In the genomic region with DNA sequence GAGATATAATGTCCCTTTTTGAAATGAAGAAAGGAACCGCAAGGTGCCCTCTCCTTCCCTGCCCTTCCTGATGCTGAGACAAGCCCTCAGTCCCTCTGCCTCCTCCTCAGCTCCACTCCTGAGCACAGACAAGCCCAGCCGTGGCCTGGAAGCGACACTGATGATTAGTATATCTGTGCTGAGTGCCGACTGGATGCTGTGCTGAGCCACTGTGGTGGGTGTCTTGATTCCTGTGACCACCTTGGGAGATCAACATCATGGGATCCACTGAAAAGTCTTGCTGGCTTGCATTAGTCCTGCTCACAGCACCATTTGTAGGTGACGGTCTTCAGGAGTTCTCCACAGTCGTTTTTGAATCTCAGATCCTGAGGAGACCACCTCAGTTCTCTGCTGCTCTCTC, we compare ENCODE assay signal across 33 cellular contexts. TPM values are rescaled to one million over a fixed set of nuclear protein-coding genes. Genes with fewer than 3 reads are reported as not detected.
"Had no signal": no experiment of that assay in that cellular context is flagged by ENCODE, and none has a peak within 500 bp of the region (broad histone marks: within the 10 kb centered on the region; RNA-seq: fewer than 3 reads in every experiment).

No MANE protein-coding gene starts in this region.

- H3K4me3 ChIP-seq: pancreas, prostate gland, right lobe of liver, skin epidermis, smooth muscle cell, spleen, suprapubic skin, testis, tibial artery, transverse colon, upper lobe of right lung, uterus had no signal

- H3K27ac Mint-ChIP-seq: natural killer cell treated with Interleukin-12 subunit alpha and Interleukin-12 subunit beta and Interleukin-15 and Interleukin-18, amount 100 ng/mL, for 72 hours; nephron progenitor cell; stimulated activated memory B cell treated with anti-CD40 and anti-IgM and Interleukin-4, amounts not matched to agents 10 μg/mL and 1 μg/mL and 100 μg/mL, for 72 hours; stimulated activated naive CD8-positive, alpha-beta T cell treated with anti-CD3 and anti-CD28 coated beads, Interleukin-15, amount 100 ng/mL, for 72 hours; type B pancreatic cell had no signal

- DNase-seq: naive thymus-derived CD8-positive, alpha-beta T cell; nephron progenitor cell; nucleus accumbens; pancreas; retina; right cardiac atrium; right lobe of liver; spleen; stimulated activated CD4-positive, alpha-beta T cell treated with anti-CD3 and anti-CD28 coated beads, Interleukin-12 subunit alpha, Interleukin-12 subunit beta, amount 100 ng/mL, for 4 hours; stimulated activated CD4-positive, alpha-beta T cell treated with anti-CD3 and anti-CD28 coated beads, Interleukin-1b, Interleukin-23, amount 100 ng/mL, for 48 hours; stimulated activated CD4-positive, alpha-beta T cell treated with anti-CD3 and anti-CD28 coated beads, Interleukin-4, amount 100 ng/mL, for 1 hour; stimulated activated CD4-positive, alpha-beta T cell treated with anti-CD3 and anti-CD28 coated beads, Interleukin-4, amount 100 ng/mL, for 4 hours; stimulated activated CD8-positive, alpha-beta memory T cell treated with anti-CD3 and anti-CD28 coated beads, Interleukin-4, amount 100 ng/mL, for 48 hours; stimulated activated naive CD4-positive, alpha-beta T cell; stimulated activated naive CD8-positive, alpha-beta T cell treated with anti-CD3 and anti-CD28 coated beads, Interleukin-15, amount 100 ng/mL, for 72 hours; stimulated activated naive CD8-positive, alpha-beta T cell treated with anti-CD3 and anti-CD28 coated beads, Interleukin-15, Interleukin-2, amounts not matched to agents 100 U/mL and 50 U/mL, for 24 hours; substantia nigra; testis; tibial artery; transverse colon; upper lobe of right lung; uterus had no signal

- H3K4me3 Mint-ChIP-seq: naive thymus-derived CD8-positive, alpha-beta T cell; natural killer cell treated with Interleukin-12 subunit alpha and Interleukin-12 subunit beta and Interleukin-15 and Interleukin-18, amount 100 ng/mL, for 72 hours; nephron progenitor cell; neural crest cell; stimulated activated memory B cell treated with anti-CD40 and anti-IgM and Interleukin-4, amounts not matched to agents 10 μg/mL and 1 μg/mL and 100 μg/mL, for 72 hours; stimulated activated naive CD8-positive, alpha-beta T cell treated with anti-CD3 and anti-CD28 coated beads, Interleukin-15, amount 100 ng/mL, for 72 hours; type B pancreatic cell had no signal

- H3K9me3 ChIP-seq: neutrophil, pancreas, prostate gland, right lobe of liver, suprapubic skin, testis, tibial artery, upper lobe of right lung, uterus had no signal

- H3K36me3 Mint-ChIP-seq: stimulated activated memory B cell treated with anti-CD40 and anti-IgM and Interleukin-4, amounts not matched to agents 10 μg/mL and 1 μg/mL and 100 μg/mL, for 72 hours had no signal

- H3K27me3 ChIP-seq: neutrophil, pancreas, right lobe of liver, spleen, suprapubic skin, testis, tibial artery, transverse colon, upper lobe of right lung, uterus had no signal

- H3K27me3 Mint-ChIP-seq: stimulated activated memory B cell treated with anti-CD40 and anti-IgM and Interleukin-4, amounts not matched to agents 10 μg/mL and 1 μg/mL and 100 μg/mL, for 72 hours; type B pancreatic cell had no signal

- H3K27ac ChIP-seq: neutrophil, pancreas, prostate gland, right lobe of liver, skin epidermis, spleen, suprapubic skin, testis, tibial artery, transverse colon, upper lobe of right lung, uterus had no signal

- H3K4me1 ChIP-seq: pancreas, testis, uterus had no signal

- H3K36me3 ChIP-seq: neutrophil, pancreas, prostate gland, right lobe of liver, spleen, suprapubic skin, tibial artery, transverse colon, upper lobe of right lung, uterus had no signal

- ATAC-seq: naive thymus-derived CD8-positive, alpha-beta T cell; natural killer cell treated with Interleukin-12 subunit alpha and Interleukin-12 subunit beta and Interleukin-15 and Interleukin-18, amount 100 ng/mL, for 72 hours; pancreas; right cardiac atrium; right lobe of liver; stimulated activated memory B cell treated with anti-CD40 and anti-IgM and Interleukin-4, amounts not matched to agents 10 μg/mL and 1 μg/mL and 100 μg/mL, for 72 hours; stimulated activated naive CD8-positive, alpha-beta T cell treated with anti-CD3 and anti-CD28 coated beads, Interleukin-15, amount 100 ng/mL, for 72 hours; stimulated activated naive CD8-positive, alpha-beta T cell treated with anti-CD3 and anti-CD28 coated beads, Interleukin-15, Interleukin-2, amounts not matched to agents 100 U/mL and 50 U/mL, for 24 hours; upper lobe of right lung had no signal

RNA-seq across cellular contexts. Expression of a gene that starts 59.5 kb away (rescaled TPM):
- total RNA-seq: naive thymus-derived CD8-positive, alpha-beta T cell; natural killer cell treated with Interleukin-12 subunit alpha and Interleukin-12 subunit beta and Interleukin-15 and Interleukin-18, amount 100 ng/mL, for 72 hours; omental fat pad; pulmonary artery endothelial cell; suprapubic skin; transverse colon had no signal
- polyA plus RNA-seq: naive thymus-derived CD8-positive, alpha-beta T cell; smooth muscle cell had no signal
